8 cellular contexts compared by ENCODE assay signal in genomic region chr1:87826639-87827345, GRCh38.
DNase-seq lines count a peak whose midpoint lies in the region; ATAC-seq, FAIRE-seq and TF ChIP-seq lines count a peak whose summit lies in the region.

No MANE protein-coding gene starts in this region.

- FAIRE-seq in GM12892 (lab: Jason Lieb, UNC), result peak; percentile 33

- CTCF ChIA-PET in mammary epithelial cell (lab: Charles Lee; ENCODE audit: low non-redundant PET), result no interaction called here
- CTCF ChIA-PET in naive thymus-derived CD4-positive, alpha-beta T cell (lab: Charles Lee), result no interaction called here

- H4K20me1 ChIP-seq in mammary epithelial cell (ENCODE audit: insufficient read depth, low read length), result no peaks in the 10 kb centered on the region

- ATAC-seq in naive thymus-derived CD4-positive, alpha-beta T cell, result peak; percentile 57

- H3K4me1 ChIP-seq in mammary epithelial cell (ENCODE audit: insufficient read depth, low read length), result no peaks in the 10 kb centered on the region
- no peaks in the 10 kb centered on the region for H3K4me1 ChIP-seq in naive thymus-derived CD4-positive, alpha-beta T cell (ENCODE audit: control insufficient read depth in 2 of 2, insufficient read depth in 2 of 2, low read length in 2 of 2)
- H3K4me1 ChIP-seq in vagina, result no peaks in the 10 kb centered on the region

- H3K4me1 Mint-ChIP-seq in naive thymus-derived CD4-positive, alpha-beta T cell, result no peaks in the 10 kb centered on the region

- H3K27ac Mint-ChIP-seq in naive thymus-derived CD4-positive, alpha-beta T cell, result no peak overlapping the region

- H3K9me3 Mint-ChIP-seq in naive thymus-derived CD4-positive, alpha-beta T cell, result peaks cover 0 to 3% (median 0%) of the 10 kb centered on the region in 11 donors

- no peak overlapping the region for H3K4me3 ChIP-seq in mammary epithelial cell (replicated peaks in 1 of 3; ENCODE audit: insufficient read depth in 1 of 3, low read depth in 2 of 3, low read length in 3 of 3)
- no peak overlapping the region for H3K4me3 ChIP-seq in naive thymus-derived CD4-positive, alpha-beta T cell (ENCODE audit: low read length)
- H3K4me3 ChIP-seq in vagina, result no peak overlapping the region

- TF ChIP-seq CTCF in mammary epithelial cell (conservative IDR thresholded peaks at IDR 0.05 in 1 of 2, IDR thresholded peaks at IDR 0.05 in 1 of 2; ENCODE audit: extremely low read depth in 1 of 2, insufficient read depth in 1 of 2, low read depth in 1 of 2, low read length in 2 of 2), result no peak
- no peak for TF ChIP-seq CTCF in vagina (IDR thresholded peaks at IDR 0.05)

- no peak for TF ChIP-seq POLR2A in GM12892 (IDR thresholded peaks at IDR 0.05; ENCODE audit: low read depth, low read length)
- no peak for TF ChIP-seq POLR2A in vagina (IDR thresholded peaks at IDR 0.05)

- H3K36me3 Mint-ChIP-seq in naive thymus-derived CD4-positive, alpha-beta T cell, result no peaks in the 10 kb centered on the region

- no peak overlapping the region for H3K4me3 Mint-ChIP-seq in naive thymus-derived CD4-positive, alpha-beta T cell

- H2AFZ ChIP-seq in mammary epithelial cell (ENCODE audit: low read depth, low read length), result peak overlapping the region; percentile 64

- H3K4me2 ChIP-seq in mammary epithelial cell (ENCODE audit: insufficient read depth, low read depth, low read length), result no peak overlapping the region

- H3K27me3 Mint-ChIP-seq in naive thymus-derived CD4-positive, alpha-beta T cell, result peaks cover 0 to 14% (median 3%) of the 10 kb centered on the region in 5 donors

- peak; percentile 11 for DNase-seq in GM12892 (ENCODE audit: insufficient read length)
- peak; percentile 90 for DNase-seq in H4 (ENCODE audit: low spot score)
- DNase-seq in M059J (ENCODE audit: low read depth), result peak; percentile 41
- peak; percentile 8 for DNase-seq in mammary epithelial cell
- DNase-seq in naive thymus-derived CD4-positive, alpha-beta T cell, result no peak
- DNase-seq in vagina (ENCODE audit: extremely low spot score in 2 of 2), result no peak
- no peak for DNase-seq in NCI-H187 treated with DMSO at 0.1 percent for 48 hours (lab: John Stamatoyannopoulos, UW)
- DNase-seq in UCSD-AML1 (lab: John Stamatoyannopoulos, UW; ENCODE audit: unreplicated experiment), result no peak

- in situ Hi-C loops in mammary epithelial cell (cut with MboI; ENCODE audit: low sequenced_read_pairs in 2 of 2), result no loop called here

- WGBS in mammary epithelial cell (ENCODE audit: low coverage, missing lambda C conversion rate), result 53% methylated on average over 6 of the region's 7 CpGs

- H3K9me3 ChIP-seq in mammary epithelial cell (replicated peaks; ENCODE audit: insufficient read depth, low read length), result no peaks in the 10 kb centered on the region
- no peaks in the 10 kb centered on the region for H3K9me3 ChIP-seq in naive thymus-derived CD4-positive, alpha-beta T cell (ENCODE audit: control insufficient read depth in 2 of 3, low read length in 3 of 3)
- no peaks in the 10 kb centered on the region for H3K9me3 ChIP-seq in vagina

- intact Hi-C loops in mammary epithelial cell (cut with micrococcal nuclease), result no loop called here
- intact Hi-C loops in naive thymus-derived CD4-positive, alpha-beta T cell (cut with micrococcal nuclease), result no loop called here
- intact Hi-C loops in vagina (cut with DNase I), result no loop called here

- no peaks in the 10 kb centered on the region for H3K79me2 ChIP-seq in mammary epithelial cell (ENCODE audit: insufficient read depth, low read length)

- dilution Hi-C loops in mammary epithelial cell (cut with HindIII; ENCODE audit: low sequenced_read_pairs), result no loop called here

- H3K9ac ChIP-seq in mammary epithelial cell (ENCODE audit: insufficient read depth, low read length), result no peak overlapping the region

- H3K36me3 ChIP-seq in mammary epithelial cell (ENCODE audit: insufficient read depth, low read length), result no peaks in the 10 kb centered on the region
- no peaks in the 10 kb centered on the region for H3K36me3 ChIP-seq in naive thymus-derived CD4-positive, alpha-beta T cell (ENCODE audit: control insufficient read depth in 2 of 3, insufficient read depth in 3 of 3, low read length in 3 of 3)
- no peaks in the 10 kb centered on the region for H3K36me3 ChIP-seq in vagina

- H3K27me3 ChIP-seq in mammary epithelial cell (ENCODE audit: insufficient read depth, low read length) (no peaks in the 10 kb centered on the region), vagina (no peaks in the 10 kb centered on the region)
- no peaks in the 10 kb centered on the region for H3K27me3 ChIP-seq in naive thymus-derived CD4-positive, alpha-beta T cell (ENCODE audit: control insufficient read depth in 2 of 2, insufficient read depth in 2 of 2, low read length in 2 of 2)

- no TSS peak for BruUV-seq in mammary epithelial cell (replicated peaks; lab: Mats Ljungman, UMichigan)

- POLR2A ChIA-PET in naive thymus-derived CD4-positive, alpha-beta T cell (lab: Charles Lee), result no interaction called here

- no peak overlapping the region for H3K27ac ChIP-seq in mammary epithelial cell (ENCODE audit: insufficient read depth, low read depth, low read length)
- no peak overlapping the region for H3K27ac ChIP-seq in naive thymus-derived CD4-positive, alpha-beta T cell (ENCODE audit: low read depth, low read length)
- no peak overlapping the region for H3K27ac ChIP-seq in vagina

Comparison
In these comparisons a context has a peak if more than half of its experiments do, and no peak if none do; other contexts are left out.
1. DNase-seq: peak in GM12892 (single experiment), H4 (single experiment), M059J (single experiment) and mammary epithelial cell (single experiment); none in naive thymus-derived CD4-positive, alpha-beta T cell (0 of 9), vagina (0 of 2), NCI-H187 treated with DMSO at 0.1 percent for 48 hours (single experiment) and UCSD-AML1 (single experiment).